23 cellular contexts compared by ENCODE assay signal in the genomic region with DNA sequence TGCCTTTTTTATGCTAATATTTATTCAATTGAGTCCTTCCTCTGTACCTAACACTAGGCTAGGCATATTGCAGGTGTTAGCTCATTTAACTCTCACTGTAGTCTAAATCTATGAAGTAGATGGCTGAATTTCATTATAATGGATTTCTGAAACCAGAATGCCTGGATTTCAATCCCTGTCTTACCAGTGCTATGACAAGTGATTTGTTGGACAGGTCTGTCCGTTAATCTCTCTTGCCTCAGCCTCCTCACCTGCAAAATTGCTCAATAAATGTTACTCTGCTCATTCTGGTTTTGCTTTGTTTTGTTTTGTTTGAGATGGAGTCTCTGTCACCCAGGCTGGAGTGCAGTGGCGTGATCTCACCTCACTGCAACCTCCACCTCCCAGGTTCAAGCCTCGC.
DNase-seq lines count a peak whose midpoint lies in the region; ATAC-seq, FAIRE-seq and TF ChIP-seq lines count a peak whose summit lies in the region.
"Had no signal": no experiment of that assay in that cellular context is flagged by ENCODE, and none has a peak within 500 bp of the region (broad histone marks: within the 10 kb centered on the region; RNA-seq: fewer than 3 reads in every experiment).

No MANE protein-coding gene starts in this region.

- DNase-seq in GM23338 (ENCODE audit: low spot score) (peak; percentile 9), epithelial cell of esophagus (ENCODE audit: low read depth) (peak; percentile 79), smooth muscle cell (lab: John Stamatoyannopoulos, UW; ENCODE audit: unreplicated experiment) (no peak), frontal cortex (ENCODE audit: low spot score in 2 of 2) (no peak), NCI-H2171 (lab: John Stamatoyannopoulos, UW) (no peak)
- no peak for DNase-seq in stimulated activated CD4-positive, alpha-beta T cell treated with anti-CD3 and anti-CD28 coated beads, Interleukin-2, amount 100 ng/mL, for 48 hours
- no peak for DNase-seq in effector CD4-positive, alpha-beta T cell
- DNase-seq: Caco-2; CD4-positive, CD25-positive, alpha-beta regulatory T cell; CD8-positive, alpha-beta T cell; DMS153; DND-41; H9 had no signal

- WGBS in smooth muscle cell (ENCODE audit: low lambda C conversion rate), result 87% methylated on average over 3 of the region's 3 CpGs

- no peaks in the 10 kb centered on the region for H3K9me3 ChIP-seq in smooth muscle cell (replicated peaks; ENCODE audit: low read depth)
- H3K9me3 ChIP-seq: BLaER1, Caco-2 had no signal

- peak overlapping the region; percentile 56 for H3K4me2 ChIP-seq in GM23338
- H3K4me2 ChIP-seq in smooth muscle cell, result no peak overlapping the region
- H3K4me2 ChIP-seq: BLaER1 had no signal

- ATAC-seq in GM23338 (no peak), esophagus mucosa (peak; percentile 96)
- ATAC-seq: CD8-positive, alpha-beta T cell; HCT116 had no signal

- H3K36me3 Mint-ChIP-seq in GM23338 (ENCODE audit: low read depth), result no peaks in the 10 kb centered on the region
- H3K36me3 Mint-ChIP-seq: CD4-positive, CD25-positive, alpha-beta regulatory T cell; CD8-positive, alpha-beta T cell had no signal

- H3K79me2 ChIP-seq in GM23338 (replicated peaks; ENCODE audit: insufficient read depth) (no peaks in the 10 kb centered on the region), smooth muscle cell (ENCODE audit: low read depth) (no peaks in the 10 kb centered on the region)

- H3K36me3 ChIP-seq in GM23338 (ENCODE audit: insufficient read depth), result no peaks in the 10 kb centered on the region
- no peaks in the 10 kb centered on the region for H3K36me3 ChIP-seq in smooth muscle cell (ENCODE audit: low read depth)
- H3K36me3 ChIP-seq: BLaER1 had no signal

- H3K4me3 ChIP-seq in GM23338 (no peak overlapping the region), epithelial cell of esophagus (ENCODE audit: low read length) (no peak overlapping the region), smooth muscle cell (no peak overlapping the region)
- H3K4me3 ChIP-seq: BLaER1, GM23248 had no signal

- H3K27ac Mint-ChIP-seq in GM23338, result no peak overlapping the region
- H3K27ac Mint-ChIP-seq: B cell; CD4-positive, CD25-positive, alpha-beta regulatory T cell; CD8-positive, alpha-beta T cell had no signal

- peaks cover 5% of the 10 kb centered on the region; the same call in 1 of the 2 replicates for H3K4me1 ChIP-seq in GM23338 (ENCODE audit: insufficient read depth)
- no peaks in the 10 kb centered on the region for H3K4me1 ChIP-seq in smooth muscle cell (ENCODE audit: low read depth)
- H3K4me1 ChIP-seq: BLaER1, Caco-2 had no signal

- H3K9ac ChIP-seq in smooth muscle cell (ENCODE audit: low read depth), result peak overlapping the region; percentile 24
- H3K9ac ChIP-seq: BLaER1, GM23248 had no signal

- H2AFZ ChIP-seq in GM23338 (no peak overlapping the region), smooth muscle cell (ENCODE audit: low read depth) (no peak overlapping the region)
- H2AFZ ChIP-seq: GM23248 had no signal

- no peaks in the 10 kb centered on the region for H4K20me1 ChIP-seq in GM23338 (replicated peaks; ENCODE audit: insufficient read depth)
- H4K20me1 ChIP-seq in smooth muscle cell (ENCODE audit: low read depth), result no peaks in the 10 kb centered on the region
- H4K20me1 ChIP-seq: BLaER1 had no signal

- H3K27me3 Mint-ChIP-seq in GM23338 (ENCODE audit: insufficient read depth, low read depth, poor library complexity), result no peaks in the 10 kb centered on the region
- H3K27me3 Mint-ChIP-seq: B cell; CD4-positive, CD25-positive, alpha-beta regulatory T cell had no signal

- H3K9me3 Mint-ChIP-seq in GM23338, result 0 out of 3 replicates have a peak, but pooled peaks cover 3% of the 10 kb centered on the region

- H3F3A ChIP-seq in GM23338 (replicated peaks; ENCODE audit: low read depth) (no peaks in the 10 kb centered on the region), smooth muscle cell (ENCODE audit: low read depth) (no peaks in the 10 kb centered on the region)

- TF ChIP-seq CTCF in GM23338 (conservative IDR thresholded peaks at IDR 0.05; ENCODE audit: low read depth in 2 of 2) (no peak), epithelial cell of esophagus (IDR thresholded peaks at IDR 0.05; ENCODE audit: insufficient read depth, low read depth, low read length, missing control alignments) (no peak), smooth muscle cell (IDR thresholded peaks at IDR 0.05; ENCODE audit: borderline replicate concordance, insufficient read depth, poor library complexity, severe bottlenecking) (no peak)

- FAIRE-seq in frontal cortex (lab: Jason Lieb, UNC), result no peak
- FAIRE-seq: A204.1, G401.6, GM12892 had no signal

- H3K4me3 Mint-ChIP-seq in GM23338, result no peak overlapping the region
- H3K4me3 Mint-ChIP-seq: B cell; CD4-positive, CD25-positive, alpha-beta regulatory T cell; CD8-positive, alpha-beta T cell; H9 had no signal

- H3K9me2 ChIP-seq in GM23338 (ENCODE audit: insufficient read depth), result peaks cover 8% of the 10 kb centered on the region; the same call in 1 of the 2 replicates

- peaks cover 17% of the 10 kb centered on the region for H3K4me1 Mint-ChIP-seq in GM23338
- H3K4me1 Mint-ChIP-seq: B cell; CD4-positive, CD25-positive, alpha-beta regulatory T cell had no signal

- H3K27ac ChIP-seq in GM23338 (ENCODE audit: low read depth) (no peak overlapping the region), smooth muscle cell (ENCODE audit: low read depth) (peak overlapping the region; percentile 76)
- H3K27ac ChIP-seq: 22Rv1, BLaER1, C4-2B, GM23248 had no signal

- H3K27me3 ChIP-seq in GM23338 (ENCODE audit: insufficient read depth) (no peaks in the 10 kb centered on the region), smooth muscle cell (ENCODE audit: low read depth) (no peaks in the 10 kb centered on the region)
- H3K27me3 ChIP-seq: BLaER1 had no signal

TF ChIP-seq in GM23338, 12 proteins besides CTCF, POLR2A, EP300 and RAD21:
- TF ChIP-seq NANOG (IDR thresholded peaks at IDR 0.05; ENCODE audit: borderline replicate concordance), result no peak
- TF ChIP-seq ZNF114 (CRISPR knock-in tag; IDR thresholded peaks at IDR 0.05), result no peak
- no peak for TF ChIP-seq ZNF331 (CRISPR knock-in tag; IDR thresholded peaks at IDR 0.05; ENCODE audit: low read depth)
- TF ChIP-seq, protein P1, sequence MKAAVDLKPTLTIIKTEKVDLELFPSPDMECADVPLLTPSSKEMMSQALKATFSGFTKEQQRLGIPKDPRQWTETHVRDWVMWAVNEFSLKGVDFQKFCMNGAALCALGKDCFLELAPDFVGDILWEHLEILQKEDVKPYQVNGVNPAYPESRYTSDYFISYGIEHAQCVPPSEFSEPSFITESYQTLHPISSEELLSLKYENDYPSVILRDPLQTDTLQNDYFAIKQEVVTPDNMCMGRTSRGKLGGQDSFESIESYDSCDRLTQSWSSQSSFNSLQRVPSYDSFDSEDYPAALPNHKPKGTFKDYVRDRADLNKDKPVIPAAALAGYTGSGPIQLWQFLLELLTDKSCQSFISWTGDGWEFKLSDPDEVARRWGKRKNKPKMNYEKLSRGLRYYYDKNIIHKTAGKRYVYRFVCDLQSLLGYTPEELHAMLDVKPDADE (IDR thresholded peaks at IDR 0.05), result no peak
- TF ChIP-seq POLR2AphosphoS5 (IDR thresholded peaks at IDR 0.05; ENCODE audit: low read depth), result no peak
- TF ChIP-seq STAT1 (IDR thresholded peaks at IDR 0.05; ENCODE audit: unreplicated experiment), result no peak

Comparison
In these comparisons a context has a peak if more than half of its experiments do, and no peak if none do; other contexts are left out.
1. DNase-seq: peak in GM23338 (single experiment) and epithelial cell of esophagus (single experiment); none in smooth muscle cell (single experiment), frontal cortex (0 of 2), stimulated activated CD4-positive, alpha-beta T cell treated with anti-CD3 and anti-CD28 coated beads, Interleukin-2, amount 100 ng/mL, for 48 hours (0 of 2), NCI-H2171 (single experiment) and effector CD4-positive, alpha-beta T cell (single experiment).